Comparison of ENCODE assay signal across 28 cellular contexts in genomic region chr3:156860873-156861272, GRCh38.
"Had no signal": no experiment of that assay in that cellular context is flagged by ENCODE, and none has a peak within 500 bp of the region (broad histone marks: within the 10 kb centered on the region; RNA-seq: fewer than 3 reads in every experiment).

No MANE protein-coding gene starts in this region.

- H3K4me3 Mint-ChIP-seq: memory B cell; naive thymus-derived CD8-positive, alpha-beta T cell; nephron; neural crest cell; stimulated activated effector memory CD8-positive, alpha-beta T cell treated with anti-CD3 and anti-CD28 coated beads, Interleukin-12 subunit alpha, Interleukin-12 subunit beta, amount 100 ng/mL, for 72 hours; stimulated activated naive CD8-positive, alpha-beta T cell treated with anti-CD3 and anti-CD28 coated beads, Interleukin-15, Interleukin-2, amounts not matched to agents 100 ng/mL and 50 ng/mL, for 24 hours had no signal

- ATAC-seq: heart right ventricle; naive thymus-derived CD8-positive, alpha-beta T cell; sciatic nerve; stimulated activated effector memory CD8-positive, alpha-beta T cell treated with anti-CD3 and anti-CD28 coated beads, Interleukin-12 subunit alpha, Interleukin-12 subunit beta, amount 100 ng/mL, for 72 hours; upper lobe of right lung had no signal

- H3K4me1 ChIP-seq: heart right ventricle, left ventricle myocardium inferior, right atrium auricular region, suprapubic skin, tibial artery, upper lobe of right lung had no signal

- H3K36me3 ChIP-seq: heart right ventricle, left ventricle myocardium inferior, right atrium auricular region, suprapubic skin, thoracic aorta, tibial artery, upper lobe of right lung had no signal

- FAIRE-seq: urothelium cell line had no signal

- H3K4me3 ChIP-seq: heart right ventricle, hepatocyte, left ventricle myocardium inferior, lung, right atrium auricular region, skin epidermis, suprapubic skin, thoracic aorta, tibial artery, upper lobe of right lung had no signal

- H3K4me2 ChIP-seq: hepatocyte had no signal

- DNase-seq: heart right ventricle; islet precursor cell; kidney glomerular epithelial cell; left ventricle myocardium inferior; midbrain; naive thymus-derived CD8-positive, alpha-beta T cell; nucleus accumbens; stimulated activated CD4-positive, alpha-beta T cell treated with anti-CD3 and anti-CD28 coated beads, Interleukin-12 subunit alpha, Interleukin-12 subunit beta, amount 100 ng/mL, for 4 hours; stimulated activated CD4-positive, alpha-beta T cell treated with anti-CD3 and anti-CD28 coated beads, Interleukin-15, amount 100 ng/mL, for 24 hours; stimulated activated CD4-positive, alpha-beta T cell treated with anti-CD3 and anti-CD28 coated beads, Interleukin-4, amount 100 ng/mL, for 24 hours; stimulated activated naive CD4-positive, alpha-beta T cell; tibial artery; trophoblast cell; upper lobe of right lung had no signal

- H2AFZ ChIP-seq: hepatocyte had no signal

- H3K9me3 Mint-ChIP-seq: memory B cell; naive thymus-derived CD8-positive, alpha-beta T cell; nephron; neural crest cell; stimulated activated effector memory CD8-positive, alpha-beta T cell treated with anti-CD3 and anti-CD28 coated beads, Interleukin-12 subunit alpha, Interleukin-12 subunit beta, amount 100 ng/mL, for 72 hours; stimulated activated naive CD8-positive, alpha-beta T cell treated with anti-CD3 and anti-CD28 coated beads, Interleukin-15, Interleukin-2, amounts not matched to agents 100 ng/mL and 50 ng/mL, for 24 hours had no signal

- H3K79me2 ChIP-seq: hepatocyte had no signal

- H3K27ac Mint-ChIP-seq: memory B cell; naive thymus-derived CD8-positive, alpha-beta T cell; nephron; progenitor cell of endocrine pancreas; stimulated activated effector memory CD8-positive, alpha-beta T cell treated with anti-CD3 and anti-CD28 coated beads, Interleukin-12 subunit alpha, Interleukin-12 subunit beta, amount 100 ng/mL, for 72 hours; stimulated activated naive CD8-positive, alpha-beta T cell treated with anti-CD3 and anti-CD28 coated beads, Interleukin-15, Interleukin-2, amounts not matched to agents 100 ng/mL and 50 ng/mL, for 24 hours had no signal

- H3K27ac ChIP-seq: heart right ventricle, hepatocyte, left ventricle myocardium inferior, right atrium auricular region, skin epidermis, suprapubic skin, thoracic aorta, tibial artery, upper lobe of right lung had no signal

- H3K9me3 ChIP-seq: heart right ventricle, left ventricle myocardium inferior, right atrium auricular region, suprapubic skin, thoracic aorta, tibial artery, upper lobe of right lung had no signal

- H3K36me3 Mint-ChIP-seq: memory B cell; naive thymus-derived CD8-positive, alpha-beta T cell; stimulated activated effector memory CD8-positive, alpha-beta T cell treated with anti-CD3 and anti-CD28 coated beads, Interleukin-12 subunit alpha, Interleukin-12 subunit beta, amount 100 ng/mL, for 72 hours had no signal

- H3K4me1 Mint-ChIP-seq: nephron; neural crest cell; stimulated activated effector memory CD8-positive, alpha-beta T cell treated with anti-CD3 and anti-CD28 coated beads, Interleukin-12 subunit alpha, Interleukin-12 subunit beta, amount 100 ng/mL, for 72 hours had no signal

- H3K27me3 Mint-ChIP-seq: memory B cell; naive thymus-derived CD8-positive, alpha-beta T cell; progenitor cell of endocrine pancreas; stimulated activated naive CD8-positive, alpha-beta T cell treated with anti-CD3 and anti-CD28 coated beads, Interleukin-15, Interleukin-2, amounts not matched to agents 100 ng/mL and 50 ng/mL, for 24 hours had no signal

- H3K27me3 ChIP-seq: heart right ventricle, hepatocyte, right atrium auricular region, suprapubic skin, tibial artery, upper lobe of right lung had no signal
